ENCODE assay signal across 8 cellular contexts in the genomic region with DNA sequence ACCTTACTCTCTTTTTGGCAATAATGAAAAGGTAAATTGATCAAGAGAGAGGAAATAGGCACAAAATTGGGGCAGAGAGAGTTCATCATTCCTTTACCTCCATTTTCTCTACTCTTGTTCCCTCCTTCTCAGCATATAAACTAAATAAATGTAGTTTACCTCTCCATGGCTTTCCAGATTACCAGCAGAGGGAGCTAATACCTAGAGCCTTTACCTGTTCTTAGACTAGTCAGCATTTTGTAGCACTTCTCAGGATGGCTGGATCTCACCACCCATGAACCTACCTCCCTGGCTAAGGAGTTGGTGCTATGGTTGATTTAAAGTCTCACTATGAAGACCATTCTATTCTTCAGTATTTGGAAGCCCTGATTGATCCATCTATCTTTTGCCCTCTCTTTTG. TPM values are rescaled to one million over a fixed set of nuclear protein-coding genes. Genes with fewer than 3 reads are reported as not detected.
A peak's percentile ranks its signal among the peaks of the same experiment; 100 is the strongest.
DNase-seq lines count a peak whose midpoint lies in the region; ATAC-seq and TF ChIP-seq lines count a peak whose summit lies in the region.

No MANE protein-coding gene starts in this region.

- H3K4me1 ChIP-seq in OCI-LY1 (ENCODE audit: insufficient read depth, low read length, severe bottlenecking) (peaks cover 17% of the 10 kb centered on the region), endodermal cell (ENCODE audit: control insufficient read depth, insufficient read depth, low read length) (peaks cover 3% of the 10 kb centered on the region), prostate gland (replicated peaks) (no peaks in the 10 kb centered on the region)

- no peak overlapping the region for H3K4me3 Mint-ChIP-seq in endodermal cell
- no peak overlapping the region for H3K4me3 Mint-ChIP-seq in activated naive CD4-positive, alpha-beta T cell treated with anti-CD3 and anti-CD28 coated beads, Interleukin-2, amount 10 ng/mL, durations not matched to agents 7 days and 5 days

- H3K79me2 ChIP-seq in OCI-LY1 (ENCODE audit: insufficient read depth, low read length), result no peaks in the 10 kb centered on the region

- H3K4me3 ChIP-seq in OCI-LY1 (ENCODE audit: low read depth, low read length, poor library complexity, severe bottlenecking), result no peak overlapping the region
- no peak overlapping the region for H3K4me3 ChIP-seq in endodermal cell (ENCODE audit: low read length)
- no peak overlapping the region for H3K4me3 ChIP-seq in prostate gland

- no peak overlapping the region for H2AFZ ChIP-seq in OCI-LY1 (ENCODE audit: low read length)

- no peaks in the 10 kb centered on the region for H3F3A ChIP-seq in OCI-LY1 (ENCODE audit: insufficient read depth, low read length)

- H3K36me3 ChIP-seq in OCI-LY1 (ENCODE audit: insufficient read depth, low read length) (peaks cover 74% of the 10 kb centered on the region), endodermal cell (ENCODE audit: control insufficient read depth, insufficient read depth, low read length) (peaks cover 59% of the 10 kb centered on the region), prostate gland (no peaks in the 10 kb centered on the region)

- H3K4me1 Mint-ChIP-seq in endodermal cell, result peaks cover under 1% of the 10 kb centered on the region
- peaks cover 24% of the 10 kb centered on the region for H3K4me1 Mint-ChIP-seq in activated naive CD4-positive, alpha-beta T cell treated with anti-CD3 and anti-CD28 coated beads, Interleukin-2, amount 10 ng/mL, durations not matched to agents 7 days and 5 days

- H4K20me1 ChIP-seq in OCI-LY1 (ENCODE audit: insufficient read depth, low read length), result no peaks in the 10 kb centered on the region

- intact Hi-C loops in prostate gland (cut with DNase I), result loop anchor here (5.0 kb wide), 1 partner anchor 282 kb away; no protein-coding TSS in a partner anchor

- peaks cover 46% of the 10 kb centered on the region for H3K36me3 Mint-ChIP-seq in endodermal cell (ENCODE audit: low read depth)
- peaks cover 39% of the 10 kb centered on the region for H3K36me3 Mint-ChIP-seq in activated naive CD4-positive, alpha-beta T cell treated with anti-CD3 and anti-CD28 coated beads, Interleukin-2, amount 10 ng/mL, durations not matched to agents 7 days and 5 days

- H3K9me3 ChIP-seq in OCI-LY1 (ENCODE audit: low read length), result no peaks in the 10 kb centered on the region
- H3K9me3 ChIP-seq in endodermal cell (ENCODE audit: control insufficient read depth, low read length), result no peaks in the 10 kb centered on the region
- H3K9me3 ChIP-seq in prostate gland, result no peaks in the 10 kb centered on the region

- CTCF ChIA-PET in activated naive CD4-positive, alpha-beta T cell treated with anti-CD3 and anti-CD28 coated beads, Interleukin-2, amount 10 ng/mL, durations not matched to agents 7 days and 5 days (lab: Charles Lee), result interaction anchor here (1.3 to 2.4 kb wide), 3 partner anchors 88 to 282 kb away, joined by 4 to 7 read pairs (median 5); no protein-coding TSS in a partner anchor

- ATAC-seq in HG03354 (IDR thresholded peaks at IDR 0.05; ENCODE audit: poor library complexity, severe bottlenecking, unreplicated experiment) (peak; percentile 40), GM21423 (IDR thresholded peaks at IDR 0.05; ENCODE audit: unreplicated experiment) (no peak)

- DNase-seq in NCI-H510A treated with DMSO at 0.1 percent for 48 hours (lab: John Stamatoyannopoulos, UW) (peak; percentile 43), NCI-H510A (lab: John Stamatoyannopoulos, UW) (no peak), endodermal cell (no peak), prostate gland (ENCODE audit: low spot score) (peak; percentile 39)
- DNase-seq in activated naive CD4-positive, alpha-beta T cell treated with anti-CD3 and anti-CD28 coated beads, Interleukin-2, amount 10 ng/mL, durations not matched to agents 7 days and 5 days, result no peak

- H3K9me2 ChIP-seq in OCI-LY1 (ENCODE audit: low read depth, low read length), result no peaks in the 10 kb centered on the region

- H3K27ac Mint-ChIP-seq in endodermal cell, result no peak overlapping the region
- no peak overlapping the region for H3K27ac Mint-ChIP-seq in activated naive CD4-positive, alpha-beta T cell treated with anti-CD3 and anti-CD28 coated beads, Interleukin-2, amount 10 ng/mL, durations not matched to agents 7 days and 5 days

- H3K27ac ChIP-seq in OCI-LY1 (ENCODE audit: low read depth, low read length, poor library complexity, severe bottlenecking), result no peak overlapping the region
- H3K27ac ChIP-seq in endodermal cell (ENCODE audit: low read depth, low read length), result no peak overlapping the region
- peak overlapping the region in 1 of 2 donors; percentile 48 for H3K27ac ChIP-seq in prostate gland

- TF ChIP-seq CTCF in OCI-LY1 (IDR thresholded peaks at IDR 0.05; ENCODE audit: low read length) (peak; percentile 35; the same call in 1 of the 2 replicates), endodermal cell (conservative IDR thresholded peaks at IDR 0.05) (peak; percentile 77), prostate gland (IDR thresholded peaks at IDR 0.05) (peak; percentile 19 to 72 (median 48))

- no peak for TF ChIP-seq POLR2A in prostate gland (IDR thresholded peaks at IDR 0.05)

- no peaks in the 10 kb centered on the region for H3K27me3 Mint-ChIP-seq in endodermal cell (ENCODE audit: insufficient read depth)
- H3K27me3 Mint-ChIP-seq in activated naive CD4-positive, alpha-beta T cell treated with anti-CD3 and anti-CD28 coated beads, Interleukin-2, amount 10 ng/mL, durations not matched to agents 7 days and 5 days, result no peaks in the 10 kb centered on the region

- H3K27me3 ChIP-seq in OCI-LY1 (ENCODE audit: insufficient read depth, low read length) (no peaks in the 10 kb centered on the region), endodermal cell (ENCODE audit: control insufficient read depth, insufficient read depth, low read length, poor library complexity, severe bottlenecking) (no peaks in the 10 kb centered on the region), prostate gland (replicated peaks; ENCODE audit: insufficient read depth) (no peaks in the 10 kb centered on the region)

- H3K9ac ChIP-seq in OCI-LY1 (ENCODE audit: low read length) (no peak overlapping the region), endodermal cell (ENCODE audit: extremely low read depth, low read length, poor library complexity, severe bottlenecking) (no peak overlapping the region)

- no peak overlapping the region for H3K4me2 ChIP-seq in OCI-LY1 (ENCODE audit: low read length)

- peaks cover 40% of the 10 kb centered on the region for H3K9me3 Mint-ChIP-seq in endodermal cell
- no peaks in the 10 kb centered on the region for H3K9me3 Mint-ChIP-seq in activated naive CD4-positive, alpha-beta T cell treated with anti-CD3 and anti-CD28 coated beads, Interleukin-2, amount 10 ng/mL, durations not matched to agents 7 days and 5 days

RNA-seq across cellular contexts. Expression of gene OFD1, which starts 15.7 kb away (rescaled TPM):
- total RNA-seq in endodermal cell (10 to 100 TPM; 25.9 to 29.7 TPM), prostate gland (10 to 100 TPM; 23.6 to 36.2 TPM)
- polyA plus RNA-seq in endodermal cell (2013, experiment 1 of 2), result 23.3 TPM
- 23.1 TPM for polyA plus RNA-seq in endodermal cell (2013, experiment 2 of 2)

RNA-seq across cellular contexts. Expression of gene TRAPPC2, which starts 15.8 kb away (rescaled TPM):
- 10 to 100 TPM; 12.8 to 14.7 TPM for total RNA-seq in endodermal cell
- polyA plus RNA-seq in endodermal cell (2013, experiment 1 of 2), result 16.2 TPM
- polyA plus RNA-seq in endodermal cell (2013, experiment 2 of 2), result 13.9 TPM
- 10 to 100 TPM; 15.6 to 20.2 TPM for total RNA-seq in prostate gland

Comparison
In these comparisons a context has a peak if more than half of its experiments do, and no peak if none do; other contexts are left out.
1. DNase-seq: peak in NCI-H510A treated with DMSO at 0.1 percent for 48 hours (single experiment) and prostate gland (single experiment); none in NCI-H510A (single experiment), endodermal cell (single experiment) and activated naive CD4-positive, alpha-beta T cell treated with anti-CD3 and anti-CD28 coated beads, Interleukin-2, amount 10 ng/mL, durations not matched to agents 7 days and 5 days (single experiment).
2. Peak in every context shown above with its lines, with median percentiles within 50 percentile points of each other: CTCF ChIP-seq.